ENCODE assay signal across 1 cellular context in genomic region chr14:94022532-94023411, GRCh38.
A peak's percentile ranks its signal among the peaks of the same experiment; 100 is the strongest.
TF ChIP-seq lines count a peak whose summit lies in the region.

No MANE protein-coding gene starts in this region.

TF ChIP-seq in GM12878, 131 proteins besides CTCF, POLR2A, EP300 and RAD21:
- no peak for TF ChIP-seq JUND (IDR thresholded peaks at IDR 0.05; ENCODE audit: low read depth, low read length)
- TF ChIP-seq YY1 (IDR thresholded peaks at IDR 0.05; ENCODE audit: low read depth, low read length): 0 out of 2 replicates have a peak, but pooled peaks have one; percentile 19
- TF ChIP-seq IRF4 (IDR thresholded peaks at IDR 0.05; ENCODE audit: low read depth, low read length): no peak
